ENCODE assay signal across 9 cellular contexts in genomic region chr11:67355794-67356550, GRCh38. TPM values are rescaled to one million over a fixed set of nuclear protein-coding genes. Genes with fewer than 3 reads are reported as not detected.
A peak's percentile ranks its signal among the peaks of the same experiment; 100 is the strongest.
DNase-seq lines count a peak whose midpoint lies in the region; ATAC-seq and TF ChIP-seq lines count a peak whose summit lies in the region.
"Had no signal": no experiment of that assay in that cellular context is flagged by ENCODE, and none has a peak within 500 bp of the region (broad histone marks: within the 10 kb centered on the region; RNA-seq: fewer than 3 reads in every experiment).

No MANE protein-coding gene starts in this region.

- H3K36me3 ChIP-seq in heart right ventricle (peaks cover 0 to 5% (median 0%) of the 10 kb centered on the region in 9 donors), muscle layer of duodenum (ENCODE audit: control insufficient read depth in 1 of 2, insufficient read depth in 2 of 2, low read length in 2 of 2) (peaks cover 3 to 11% of the 10 kb centered on the region in 2 donors), aorta (ENCODE audit: control insufficient read depth in 1 of 2, insufficient read depth in 2 of 2, low read length in 1 of 2) (no peaks in the 10 kb centered on the region)

- H3K9me3 ChIP-seq in heart right ventricle: no peaks in the 10 kb centered on the region
- no peaks in the 10 kb centered on the region for H3K9me3 ChIP-seq in muscle layer of duodenum (ENCODE audit: control insufficient read depth in 1 of 2, low read length in 2 of 2)
- no peaks in the 10 kb centered on the region for H3K9me3 ChIP-seq in aorta (ENCODE audit: control insufficient read depth, low read length)

- H3K27me3 ChIP-seq in heart right ventricle (no peaks in the 10 kb centered on the region), muscle layer of duodenum (ENCODE audit: low read depth, low read length) (no peaks in the 10 kb centered on the region), aorta (ENCODE audit: control insufficient read depth in 1 of 2, insufficient read depth in 2 of 2, low read length in 1 of 2) (no peaks in the 10 kb centered on the region)

- POLR2A ChIA-PET in MCF 10A (lab: Yijun Ruan, JAX): interaction anchor here (0.7 to 9.3 kb wide), 9 partner anchors 9 to 112 kb away, joined by 3 to 144 read pairs (median 5); partner anchors contain the start of gene CLCF1

- no peaks in the 10 kb centered on the region for H3K27me3 Mint-ChIP-seq in MCF 10A (ENCODE audit: insufficient read depth, unreplicated experiment)

- DNase-seq in heart right ventricle: no peak
- no peak for DNase-seq in left cardiac atrium
- DNase-seq in MCF 10A (ENCODE audit: unreplicated experiment): no peak
- DNase-seq in aorta: no peak
- DNase-seq in GOT3 (lab: John Stamatoyannopoulos, UW): no peak
- DNase-seq in HPDE6-E6E7 (ENCODE audit: extremely low spot score): no peak
- no peak for DNase-seq in stimulated activated naive CD4-positive, alpha-beta T cell treated with Interleukin-2 at 50 U/mL for 16 hours (lab: John Stamatoyannopoulos, UW)

- peaks cover 28 to 73% (median 57%) of the 10 kb centered on the region in 9 donors for H3K4me1 ChIP-seq in heart right ventricle
- H3K4me1 ChIP-seq in muscle layer of duodenum (ENCODE audit: control insufficient read depth in 1 of 2, insufficient read depth in 2 of 2, low read length in 2 of 2): peaks cover 32 to 42% of the 10 kb centered on the region in 2 donors
- H3K4me1 ChIP-seq in aorta (ENCODE audit: control insufficient read depth in 1 of 2, insufficient read depth in 2 of 2, low read length in 2 of 2): peaks cover 6 to 10% of the 10 kb centered on the region in 2 donors

- intact Hi-C loops in heart right ventricle (cut with DNase I): loop anchor here in 6 of 10 donors (1.0 to 10.0 kb wide), 8 partner anchors 17 to 359 kb away; partner anchors contain the start of genes CDK2AP2 (in 1 of the 6), CLCF1 (in 1 of the 6), PITPNM1 (in 1 of the 6) and RPS6KB2 (in 1 of the 6)
- intact Hi-C loops in left cardiac atrium (cut with DNase I): loop anchor here in 1 of 2 donors (2.0 kb wide), 1 partner anchor 27 kb away; no protein-coding TSS in a partner anchor
- intact Hi-C loops in MCF 10A (cut with micrococcal nuclease): no loop called here
- intact Hi-C loops in aorta (cut with DNase I): loop anchor here (2.0 kb wide), 2 partner anchors 17 to 27 kb away; partner anchors contain the start of gene CLCF1 (in 1 of the 2)

- WGBS in heart right ventricle, 2 donors: 87 to 95% methylated on average over 4 of the region's 4 CpGs
- WGBS in aorta, 2 donors: 81 to 90% methylated on average over 4 of the region's 4 CpGs

- H3K4me3 ChIP-seq in heart right ventricle: no peak overlapping the region
- H3K4me3 ChIP-seq in muscle layer of duodenum (ENCODE audit: low read depth in 1 of 2, low read length in 2 of 2): no peak overlapping the region
- no peak overlapping the region for H3K4me3 ChIP-seq in aorta (ENCODE audit: low read length in 2 of 2)

- no TSS peak for BruUV-seq in MCF 10A (replicated peaks; lab: Mats Ljungman, UMichigan)

- peaks cover 46% of the 10 kb centered on the region for H3K4me1 Mint-ChIP-seq in MCF 10A (ENCODE audit: insufficient read depth, unreplicated experiment)

- peaks cover 12% of the 10 kb centered on the region for H3K36me3 Mint-ChIP-seq in MCF 10A (ENCODE audit: insufficient read depth, unreplicated experiment)

- H3K27ac Mint-ChIP-seq in MCF 10A (ENCODE audit: low read depth, unreplicated experiment): peak overlapping the region; percentile 91

- CTCF ChIA-PET in MCF 10A (lab: Yijun Ruan, JAX): interaction anchor here (0.6 to 18.6 kb wide), 13 partner anchors 9 to 235 kb away, joined by 3 to 659 read pairs (median 4); partner anchors contain the start of genes CLCF1 and RAD9A

- H3K9me3 Mint-ChIP-seq in MCF 10A (ENCODE audit: unreplicated experiment): no peaks in the 10 kb centered on the region

- ATAC-seq in heart right ventricle: no peak
- ATAC-seq in left cardiac atrium: no peak
- no peak for ATAC-seq in aorta (ENCODE audit: low FRiP score)

- H3K4me3 Mint-ChIP-seq in MCF 10A (ENCODE audit: unreplicated experiment): no peak overlapping the region

- no peak for TF ChIP-seq CTCF in heart right ventricle (IDR thresholded peaks at IDR 0.05)
- TF ChIP-seq CTCF in MCF 10A (IDR thresholded peaks at IDR 0.05; ENCODE audit: unreplicated experiment): no peak

- H3K27ac ChIP-seq in heart right ventricle (peak overlapping the region; percentile 94 to 100 (median 99)), muscle layer of duodenum (ENCODE audit: low read length) (peak overlapping the region; percentile 99), aorta (ENCODE audit: low read depth in 1 of 2, low read length in 2 of 2) (peak overlapping the region; percentile 10 to 92)

RNA-seq across cellular contexts. Expression of gene POLD4, which starts 2.6 kb away (rescaled TPM):
- total RNA-seq in heart right ventricle (10 to 100 TPM; 30.4 to 80.1 (median 39.6) TPM), left cardiac atrium (10 to 100 TPM; 54.5 to 59.3 TPM), MCF 10A (2022) (54.8 and 79.9 TPM in 2 replicates), aorta (10 to 100 TPM; 82.7 to 85.1 TPM)
- polyA plus RNA-seq in heart right ventricle (100 to 1,000 TPM in 1 of 2 donors, 10 to 100 TPM in 1; 66.6 to 214 TPM), aorta (100 to 1,000 TPM; 175 to 338 TPM)

RNA-seq across cellular contexts. Expression of gene CLCF1, which starts 17.4 kb away (rescaled TPM):
- 1 to 10 TPM in 6 of 10 donors, under 1 TPM in 4; 0.31 to 2.2 (median 1.0) TPM for total RNA-seq in heart right ventricle
- polyA plus RNA-seq in heart right ventricle: 10 to 100 TPM in 1 of 2 donors, 1 to 10 TPM in 1; 2.6 to 12.3 TPM
- total RNA-seq in left cardiac atrium: 1 to 10 TPM; 1.1 to 4.6 TPM
- total RNA-seq in MCF 10A (2022): 5.8 and 7.0 TPM in 2 replicates
- total RNA-seq in aorta: 10 to 100 TPM in 1 of 2 donors, 1 to 10 TPM in 1; 7.7 to 12.0 TPM
- 10 to 100 TPM in 1 of 2 donors, 1 to 10 TPM in 1; 2.6 to 19.5 TPM for polyA plus RNA-seq in aorta
- polyA plus RNA-seq: neural cell had no signal

RNA-seq across cellular contexts. Expression of gene RAD9A, which starts 35.8 kb away (rescaled TPM):
- 10 to 100 TPM in 1 of 10 donors, 1 to 10 TPM in 9; 4.8 to 13.8 (median 6.4) TPM for total RNA-seq in heart right ventricle
- polyA plus RNA-seq in heart right ventricle: 10 to 100 TPM in 1 of 2 donors, 1 to 10 TPM in 1; 9.9 to 15.0 TPM
- total RNA-seq in left cardiac atrium: 1 to 10 TPM; 6.2 to 9.0 TPM
- 9.9 and 18.3 TPM in 2 replicates for total RNA-seq in MCF 10A (2022)
- 10 to 100 TPM; 14.6 to 25.1 TPM for total RNA-seq in aorta
- polyA plus RNA-seq in aorta: 10 to 100 TPM in 1 of 2 donors, 1 to 10 TPM in 1; 8.8 to 56.2 TPM

RNA-seq across cellular contexts. Expression of gene PPP1CA, which starts 45.7 kb away (rescaled TPM):
- 100 to 1,000 TPM in 7 of 10 donors, 10 to 100 TPM in 3; 92.0 to 143 (median 103) TPM for total RNA-seq in heart right ventricle
- polyA plus RNA-seq in heart right ventricle: 100 to 1,000 TPM in 1 of 2 donors, 10 to 100 TPM in 1; 80.2 to 186 TPM
- total RNA-seq in left cardiac atrium: 10 to 100 TPM; 86.7 to 94.1 TPM
- 123 and 143 TPM in 2 replicates for total RNA-seq in MCF 10A (2022)
- 10 to 100 TPM; 61.7 to 64.8 TPM for total RNA-seq in aorta
- polyA plus RNA-seq in aorta: 10 to 100 TPM; 79.6 to 92.0 TPM

RNA-seq across cellular contexts. Expression of gene TBC1D10C, which starts 47.9 kb away (rescaled TPM):
- total RNA-seq in heart right ventricle (1 to 10 TPM in 2 of 10 donors, under 1 TPM in 8; 0.26 to 7.1 (median 0.65) TPM), left cardiac atrium (1 to 10 TPM; 2.4 to 2.8 TPM), MCF 10A (2022) (not detected in 2 replicates), aorta (1 to 10 TPM; 4.2 to 9.5 TPM)
- polyA plus RNA-seq in heart right ventricle (1 to 10 TPM in 1 of 2 donors, under 1 TPM in 1; 0.62 to 1.4 TPM), aorta (1 to 10 TPM; 1.9 to 2.3 TPM)
- polyA plus RNA-seq: neural cell had no signal
